Comparison of ENCODE assay signal across 1 cellular context in genomic region chr11:121580154-121580553, GRCh38.
TF ChIP-seq lines count a peak whose summit lies in the region.

No MANE protein-coding gene starts in this region.

TF ChIP-seq in GM12878, 131 proteins besides CTCF, POLR2A, EP300 and RAD21 (continued from another document):
- TF ChIP-seq REST (IDR thresholded peaks at IDR 0.05; ENCODE audit: low read depth, low read length), result no peak
- no peak for TF ChIP-seq CREM (IDR thresholded peaks at IDR 0.05; ENCODE audit: low read depth)
- TF ChIP-seq CBX5 (IDR thresholded peaks at IDR 0.05; ENCODE audit: low read depth), result peak; percentile 67; the same call in 1 of the 2 replicates
- no peak for TF ChIP-seq HDGF (IDR thresholded peaks at IDR 0.05)
- TF ChIP-seq, protein P1, sequence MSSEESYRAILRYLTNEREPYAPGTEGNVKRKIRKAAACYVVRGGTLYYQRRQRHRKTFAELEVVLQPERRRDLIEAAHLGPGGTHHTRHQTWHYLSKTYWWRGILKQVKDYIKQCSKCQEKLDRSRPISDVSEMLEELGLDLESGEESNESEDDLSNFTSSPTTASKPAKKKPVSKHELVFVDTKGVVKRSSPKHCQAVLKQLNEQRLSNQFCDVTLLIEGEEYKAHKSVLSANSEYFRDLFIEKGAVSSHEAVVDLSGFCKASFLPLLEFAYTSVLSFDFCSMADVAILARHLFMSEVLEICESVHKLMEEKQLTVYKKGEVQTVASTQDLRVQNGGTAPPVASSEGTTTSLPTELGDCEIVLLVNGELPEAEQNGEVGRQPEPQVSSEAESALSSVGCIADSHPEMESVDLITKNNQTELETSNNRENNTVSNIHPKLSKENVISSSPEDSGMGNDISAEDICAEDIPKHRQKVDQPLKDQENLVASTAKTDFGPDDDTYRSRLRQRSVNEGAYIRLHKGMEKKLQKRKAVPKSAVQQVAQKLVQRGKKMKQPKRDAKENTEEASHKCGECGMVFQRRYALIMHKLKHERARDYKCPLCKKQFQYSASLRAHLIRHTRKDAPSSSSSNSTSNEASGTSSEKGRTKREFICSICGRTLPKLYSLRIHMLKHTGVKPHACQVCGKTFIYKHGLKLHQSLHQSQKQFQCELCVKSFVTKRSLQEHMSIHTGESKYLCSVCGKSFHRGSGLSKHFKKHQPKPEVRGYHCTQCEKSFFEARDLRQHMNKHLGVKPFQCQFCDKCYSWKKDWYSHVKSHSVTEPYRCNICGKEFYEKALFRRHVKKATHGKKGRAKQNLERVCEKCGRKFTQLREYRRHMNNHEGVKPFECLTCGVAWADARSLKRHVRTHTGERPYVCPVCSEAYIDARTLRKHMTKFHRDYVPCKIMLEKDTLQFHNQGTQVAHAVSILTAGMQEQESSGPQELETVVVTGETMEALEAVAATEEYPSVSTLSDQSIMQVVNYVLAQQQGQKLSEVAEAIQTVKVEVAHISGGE (CRISPR knock-in tag; IDR thresholded peaks at IDR 0.05), result no peak
